1 cellular context compared by ENCODE assay signal in the genomic region with DNA sequence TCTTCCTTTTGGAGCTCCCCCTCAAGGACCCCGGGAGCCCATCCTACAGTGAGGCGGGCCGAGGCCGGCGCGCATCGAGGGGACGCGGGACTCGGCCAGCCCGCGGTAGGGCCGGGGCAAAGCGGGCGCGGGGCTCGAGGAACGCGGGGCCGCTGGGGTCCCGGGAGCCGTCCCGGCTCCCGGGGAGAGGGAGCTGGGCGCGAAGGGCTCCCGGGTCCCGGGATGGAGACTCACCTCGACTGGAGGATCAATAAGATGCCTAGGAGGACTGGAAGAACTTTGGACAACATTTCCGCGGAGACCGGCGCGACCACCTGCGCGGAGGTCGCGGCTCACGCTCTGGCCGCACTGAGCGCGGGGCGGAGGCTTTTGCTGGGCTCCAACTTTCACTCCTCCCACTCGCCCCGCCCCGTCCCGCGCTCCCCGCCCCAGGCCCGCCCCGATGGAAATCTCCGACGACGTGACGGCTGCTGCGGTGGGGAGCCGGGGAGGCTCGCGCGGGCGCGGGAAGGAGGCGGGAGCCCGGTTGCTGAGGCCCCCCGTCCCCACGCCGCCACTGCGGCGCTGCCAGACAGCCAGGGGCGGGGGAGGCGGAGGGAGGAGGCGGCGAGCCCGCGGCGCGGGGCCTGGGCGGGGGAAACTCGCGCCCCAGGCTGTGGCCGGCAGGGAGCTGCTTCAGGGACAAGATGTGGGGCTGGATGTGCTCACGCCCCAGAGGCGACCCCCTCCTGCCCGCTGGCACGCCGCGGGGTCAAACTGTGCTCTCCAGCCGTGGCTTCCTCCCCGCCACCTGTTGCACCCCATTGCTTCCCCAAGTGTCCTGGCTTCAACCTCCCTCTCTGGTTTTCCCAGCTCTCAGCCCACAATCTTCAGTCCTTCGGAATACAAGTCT.
A peak's percentile ranks its signal among the peaks of the same experiment; 100 is the strongest.
TF ChIP-seq lines count a peak whose summit lies in the region.

Gene GABRE, minus strand, starts transcription at position 341 of the 892 bp plus-strand sequence. Its CDS starts 51 bp downstream, at position 290.

TF ChIP-seq in K562, 482 proteins besides CTCF, POLR2A, EP300 and RAD21 (continued from another document and continues in another):
- TF ChIP-seq SUPT5H (IDR thresholded peaks at IDR 0.05): peak; percentile 84
- peak; percentile 48 for TF ChIP-seq TAF7 (tag; IDR thresholded peaks at IDR 0.05)
- TF ChIP-seq L3MBTL2 (IDR thresholded peaks at IDR 0.05): peak; percentile 71
- TF ChIP-seq SMAD4 (CRISPR knock-in tag; conservative IDR thresholded peaks at IDR 0.05): peak; percentile 68; the same call in 1 of the 2 replicates
- peak; percentile 56 to 59; a peak in 2 of 4 replicates for TF ChIP-seq MAZ (CRISPR knock-in tag; conservative IDR thresholded peaks at IDR 0.05 in 1 of 2, IDR thresholded peaks at IDR 0.05 in 1 of 2)
- TF ChIP-seq, protein P1, sequence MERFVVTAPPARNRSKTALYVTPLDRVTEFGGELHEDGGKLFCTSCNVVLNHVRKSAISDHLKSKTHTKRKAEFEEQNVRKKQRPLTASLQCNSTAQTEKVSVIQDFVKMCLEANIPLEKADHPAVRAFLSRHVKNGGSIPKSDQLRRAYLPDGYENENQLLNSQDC (CRISPR knock-in tag; IDR thresholded peaks at IDR 0.05): no peak
- TF ChIP-seq POLR2B (IDR thresholded peaks at IDR 0.05; ENCODE audit: low read depth, partially characterized antibody): peak; percentile 80
- TF ChIP-seq, protein P2, sequence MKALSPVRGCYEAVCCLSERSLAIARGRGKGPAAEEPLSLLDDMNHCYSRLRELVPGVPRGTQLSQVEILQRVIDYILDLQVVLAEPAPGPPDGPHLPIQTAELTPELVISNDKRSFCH (CRISPR knock-in tag; IDR thresholded peaks at IDR 0.05): no peak
- TF ChIP-seq, protein P2 (tag; IDR thresholded peaks at IDR 0.05): no peak
- TF ChIP-seq CXXC5 (CRISPR knock-in tag; IDR thresholded peaks at IDR 0.05): peak; percentile 66
- TF ChIP-seq CCNT2 (IDR thresholded peaks at IDR 0.05; ENCODE audit: borderline replicate concordance, extremely low read depth, insufficient read length, low read depth, low read length): peak; percentile 88
- peak; percentile 8; the same call in 1 of the 2 replicates for TF ChIP-seq HMGXB4 (CRISPR knock-in tag; IDR thresholded peaks at IDR 0.05)
- TF ChIP-seq HMGN3 (IDR thresholded peaks at IDR 0.05; ENCODE audit: borderline replicate concordance, extremely low read depth, insufficient read length, low read depth, low read length): no peak
- TF ChIP-seq BHLHE40 (IDR thresholded peaks at IDR 0.05; ENCODE audit: low read length): peak; percentile 8; the same call in 1 of the 2 replicates
- peak; percentile 92 for TF ChIP-seq RBFOX2 (IDR thresholded peaks at IDR 0.05; ENCODE audit: low read depth, low read length)
- no peak for TF ChIP-seq SMARCA4 (IDR thresholded peaks at IDR 0.05)
- peak; percentile 96 for TF ChIP-seq TBP (optimal IDR thresholded peaks at IDR 0.05; ENCODE audit: low read depth, low read length)
- TF ChIP-seq NCOR1 (IDR thresholded peaks at IDR 0.05): peak; percentile 40; the same call in 1 of the 2 replicates
- TF ChIP-seq AFF4 (CRISPR knock-in tag; IDR thresholded peaks at IDR 0.05): 0 out of 2 replicates have a peak, but pooled peaks have one; percentile 50
- TF ChIP-seq PHF8 (IDR thresholded peaks at IDR 0.05; ENCODE audit: borderline replicate concordance, low read length): peak; percentile 64; the same call in 1 of the 2 replicates
- TF ChIP-seq, protein P3, sequence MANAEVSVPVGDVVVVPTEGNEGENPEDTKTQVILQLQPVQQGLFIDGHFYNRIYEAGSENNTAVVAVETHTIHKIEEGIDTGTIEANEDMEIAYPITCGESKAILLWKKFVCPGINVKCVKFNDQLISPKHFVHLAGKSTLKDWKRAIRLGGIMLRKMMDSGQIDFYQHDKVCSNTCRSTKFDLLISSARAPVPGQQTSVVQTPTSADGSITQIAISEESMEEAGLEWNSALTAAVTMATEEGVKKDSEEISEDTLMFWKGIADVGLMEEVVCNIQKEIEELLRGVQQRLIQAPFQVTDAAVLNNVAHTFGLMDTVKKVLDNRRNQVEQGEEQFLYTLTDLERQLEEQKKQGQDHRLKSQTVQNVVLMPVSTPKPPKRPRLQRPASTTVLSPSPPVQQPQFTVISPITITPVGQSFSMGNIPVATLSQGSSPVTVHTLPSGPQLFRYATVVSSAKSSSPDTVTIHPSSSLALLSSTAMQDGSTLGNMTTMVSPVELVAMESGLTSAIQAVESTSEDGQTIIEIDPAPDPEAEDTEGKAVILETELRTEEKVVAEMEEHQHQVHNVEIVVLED (CRISPR knock-in tag; IDR thresholded peaks at IDR 0.05): peak; percentile 49
- TF ChIP-seq ZBTB7A (IDR thresholded peaks at IDR 0.05; ENCODE audit: borderline replicate concordance, control insufficient read depth, low read depth, low read length): peak; percentile 54; the same call in 1 of the 2 replicates
- peak; percentile 65 for TF ChIP-seq TAF1 (IDR thresholded peaks at IDR 0.05; ENCODE audit: control insufficient read depth, extremely low read depth, insufficient read depth, low read length, severe bottlenecking)
- TF ChIP-seq TAL1 (IDR thresholded peaks at IDR 0.05): no peak
- TF ChIP-seq FIP1L1 (IDR thresholded peaks at IDR 0.05; ENCODE audit: low read depth, low read length, poor library complexity, severe bottlenecking): peak; percentile 71
- peak; percentile 65 for TF ChIP-seq RBM22 (IDR thresholded peaks at IDR 0.05; ENCODE audit: low read depth, low read length, poor library complexity, severe bottlenecking)
- TF ChIP-seq NCOA6 (IDR thresholded peaks at IDR 0.05): peak; percentile 54; the same call in 1 of the 2 replicates
- no peak for TF ChIP-seq KLF10 (CRISPR knock-in tag; IDR thresholded peaks at IDR 0.05)
- TF ChIP-seq TEAD4 (IDR thresholded peaks at IDR 0.05; ENCODE audit: low read length): no peak
- no peak for TF ChIP-seq TEAD4 (CRISPR knock-in tag; IDR thresholded peaks at IDR 0.05; ENCODE audit: borderline replicate concordance)
- peak; percentile 98 for TF ChIP-seq POLR2G (IDR thresholded peaks at IDR 0.05; ENCODE audit: low read depth, low read length)
- peak; percentile 59 to 60; a peak in 3 of 4 replicates for TF ChIP-seq NRF1 (conservative IDR thresholded peaks at IDR 0.05 in 1 of 2, IDR thresholded peaks at IDR 0.05 in 1 of 2)
- TF ChIP-seq SIN3A (IDR thresholded peaks at IDR 0.05; ENCODE audit: borderline replicate concordance in 2 of 2, control insufficient read depth in 1 of 2, low read depth in 2 of 2, low read length in 2 of 2): peak; percentile 17 to 67; a peak in 1 of 4 replicates
- no peak for TF ChIP-seq NR2F6 (CRISPR knock-in tag; IDR thresholded peaks at IDR 0.05)
- peak; percentile 49 for TF ChIP-seq EGR1 (conservative IDR thresholded peaks at IDR 0.05)
- TF ChIP-seq CREM (IDR thresholded peaks at IDR 0.05; ENCODE audit: low read depth): 0 out of 2 replicates have a peak, but pooled peaks have one; percentile 30
- no peak for TF ChIP-seq MIER1 (IDR thresholded peaks at IDR 0.05; ENCODE audit: low read depth)
- TF ChIP-seq NCOA1 (IDR thresholded peaks at IDR 0.05; ENCODE audit: low read depth): no peak
- TF ChIP-seq ZNF639 (CRISPR knock-in tag; conservative IDR thresholded peaks at IDR 0.05 in 1 of 2, IDR thresholded peaks at IDR 0.05 in 1 of 2): peak in 1 of 2 experiments; percentile 61; a peak in 2 of 4 replicates
- TF ChIP-seq PCBP1 (IDR thresholded peaks at IDR 0.05; ENCODE audit: low read depth, low read length, poor library complexity, severe bottlenecking): peak; percentile 31
- TF ChIP-seq, protein P4, sequence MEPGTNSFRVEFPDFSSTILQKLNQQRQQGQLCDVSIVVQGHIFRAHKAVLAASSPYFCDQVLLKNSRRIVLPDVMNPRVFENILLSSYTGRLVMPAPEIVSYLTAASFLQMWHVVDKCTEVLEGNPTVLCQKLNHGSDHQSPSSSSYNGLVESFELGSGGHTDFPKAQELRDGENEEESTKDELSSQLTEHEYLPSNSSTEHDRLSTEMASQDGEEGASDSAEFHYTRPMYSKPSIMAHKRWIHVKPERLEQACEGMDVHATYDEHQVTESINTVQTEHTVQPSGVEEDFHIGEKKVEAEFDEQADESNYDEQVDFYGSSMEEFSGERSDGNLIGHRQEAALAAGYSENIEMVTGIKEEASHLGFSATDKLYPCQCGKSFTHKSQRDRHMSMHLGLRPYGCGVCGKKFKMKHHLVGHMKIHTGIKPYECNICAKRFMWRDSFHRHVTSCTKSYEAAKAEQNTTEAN (CRISPR knock-in tag; IDR thresholded peaks at IDR 0.05): no peak
- TF ChIP-seq, protein P5, sequence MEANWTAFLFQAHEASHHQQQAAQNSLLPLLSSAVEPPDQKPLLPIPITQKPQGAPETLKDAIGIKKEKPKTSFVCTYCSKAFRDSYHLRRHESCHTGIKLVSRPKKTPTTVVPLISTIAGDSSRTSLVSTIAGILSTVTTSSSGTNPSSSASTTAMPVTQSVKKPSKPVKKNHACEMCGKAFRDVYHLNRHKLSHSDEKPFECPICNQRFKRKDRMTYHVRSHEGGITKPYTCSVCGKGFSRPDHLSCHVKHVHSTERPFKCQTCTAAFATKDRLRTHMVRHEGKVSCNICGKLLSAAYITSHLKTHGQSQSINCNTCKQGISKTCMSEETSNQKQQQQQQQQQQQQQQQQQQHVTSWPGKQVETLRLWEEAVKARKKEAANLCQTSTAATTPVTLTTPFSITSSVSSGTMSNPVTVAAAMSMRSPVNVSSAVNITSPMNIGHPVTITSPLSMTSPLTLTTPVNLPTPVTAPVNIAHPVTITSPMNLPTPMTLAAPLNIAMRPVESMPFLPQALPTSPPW (CRISPR knock-in tag; IDR thresholded peaks at IDR 0.05): peak; percentile 92
- peak; percentile 51; the same call in 1 of the 2 replicates for TF ChIP-seq PML (IDR thresholded peaks at IDR 0.05; ENCODE audit: low read length)
- TF ChIP-seq MBD2 (IDR thresholded peaks at IDR 0.05; ENCODE audit: borderline replicate concordance, low read depth): 0 out of 2 replicates have a peak, but pooled peaks have one; percentile 8
- TF ChIP-seq NONO (IDR thresholded peaks at IDR 0.05; ENCODE audit: low read depth in 2 of 2, low read length in 1 of 2): peak in 1 of 2 experiments; percentile 78; a peak in 2 of 4 replicates
- no peak for TF ChIP-seq ZNF583 (CRISPR knock-in tag; IDR thresholded peaks at IDR 0.05)
- no peak for TF ChIP-seq ATF1 (CRISPR knock-in tag; IDR thresholded peaks at IDR 0.05)
- TF ChIP-seq ATF1 (tag; IDR thresholded peaks at IDR 0.05): 0 out of 2 replicates have a peak, but pooled peaks have one; percentile 4
